Comparison of ENCODE assay signal across 1 cellular context in genomic region chr17:19354123-19354522, GRCh38.
TF ChIP-seq lines count a peak whose summit lies in the region.

No MANE protein-coding gene starts in this region.

TF ChIP-seq in HepG2, 621 proteins besides CTCF, POLR2A, EP300 and RAD21:
- TF ChIP-seq, protein P1, sequence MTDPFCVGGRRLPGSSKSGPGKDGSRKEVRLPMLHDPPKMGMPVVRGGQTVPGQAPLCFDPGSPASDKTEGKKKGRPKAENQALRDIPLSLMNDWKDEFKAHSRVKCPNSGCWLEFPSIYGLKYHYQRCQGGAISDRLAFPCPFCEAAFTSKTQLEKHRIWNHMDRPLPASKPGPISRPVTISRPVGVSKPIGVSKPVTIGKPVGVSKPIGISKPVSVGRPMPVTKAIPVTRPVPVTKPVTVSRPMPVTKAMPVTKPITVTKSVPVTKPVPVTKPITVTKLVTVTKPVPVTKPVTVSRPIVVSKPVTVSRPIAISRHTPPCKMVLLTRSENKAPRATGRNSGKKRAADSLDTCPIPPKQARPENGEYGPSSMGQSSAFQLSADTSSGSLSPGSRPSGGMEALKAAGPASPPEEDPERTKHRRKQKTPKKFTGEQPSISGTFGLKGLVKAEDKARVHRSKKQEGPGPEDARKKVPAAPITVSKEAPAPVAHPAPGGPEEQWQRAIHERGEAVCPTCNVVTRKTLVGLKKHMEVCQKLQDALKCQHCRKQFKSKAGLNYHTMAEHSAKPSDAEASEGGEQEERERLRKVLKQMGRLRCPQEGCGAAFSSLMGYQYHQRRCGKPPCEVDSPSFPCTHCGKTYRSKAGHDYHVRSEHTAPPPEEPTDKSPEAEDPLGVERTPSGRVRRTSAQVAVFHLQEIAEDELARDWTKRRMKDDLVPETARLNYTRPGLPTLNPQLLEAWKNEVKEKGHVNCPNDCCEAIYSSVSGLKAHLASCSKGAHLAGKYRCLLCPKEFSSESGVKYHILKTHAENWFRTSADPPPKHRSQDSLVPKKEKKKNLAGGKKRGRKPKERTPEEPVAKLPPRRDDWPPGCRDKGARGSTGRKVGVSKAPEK (CRISPR knock-in tag; IDR thresholded peaks at IDR 0.05; ENCODE audit: borderline replicate concordance), result no peak
- no peak for TF ChIP-seq ZSCAN25 (CRISPR knock-in tag; IDR thresholded peaks at IDR 0.05)
- TF ChIP-seq THAP7 (CRISPR knock-in tag; IDR thresholded peaks at IDR 0.05), result no peak
- no peak for TF ChIP-seq HOXA5 (CRISPR knock-in tag; IDR thresholded peaks at IDR 0.05)
- TF ChIP-seq, protein P2, sequence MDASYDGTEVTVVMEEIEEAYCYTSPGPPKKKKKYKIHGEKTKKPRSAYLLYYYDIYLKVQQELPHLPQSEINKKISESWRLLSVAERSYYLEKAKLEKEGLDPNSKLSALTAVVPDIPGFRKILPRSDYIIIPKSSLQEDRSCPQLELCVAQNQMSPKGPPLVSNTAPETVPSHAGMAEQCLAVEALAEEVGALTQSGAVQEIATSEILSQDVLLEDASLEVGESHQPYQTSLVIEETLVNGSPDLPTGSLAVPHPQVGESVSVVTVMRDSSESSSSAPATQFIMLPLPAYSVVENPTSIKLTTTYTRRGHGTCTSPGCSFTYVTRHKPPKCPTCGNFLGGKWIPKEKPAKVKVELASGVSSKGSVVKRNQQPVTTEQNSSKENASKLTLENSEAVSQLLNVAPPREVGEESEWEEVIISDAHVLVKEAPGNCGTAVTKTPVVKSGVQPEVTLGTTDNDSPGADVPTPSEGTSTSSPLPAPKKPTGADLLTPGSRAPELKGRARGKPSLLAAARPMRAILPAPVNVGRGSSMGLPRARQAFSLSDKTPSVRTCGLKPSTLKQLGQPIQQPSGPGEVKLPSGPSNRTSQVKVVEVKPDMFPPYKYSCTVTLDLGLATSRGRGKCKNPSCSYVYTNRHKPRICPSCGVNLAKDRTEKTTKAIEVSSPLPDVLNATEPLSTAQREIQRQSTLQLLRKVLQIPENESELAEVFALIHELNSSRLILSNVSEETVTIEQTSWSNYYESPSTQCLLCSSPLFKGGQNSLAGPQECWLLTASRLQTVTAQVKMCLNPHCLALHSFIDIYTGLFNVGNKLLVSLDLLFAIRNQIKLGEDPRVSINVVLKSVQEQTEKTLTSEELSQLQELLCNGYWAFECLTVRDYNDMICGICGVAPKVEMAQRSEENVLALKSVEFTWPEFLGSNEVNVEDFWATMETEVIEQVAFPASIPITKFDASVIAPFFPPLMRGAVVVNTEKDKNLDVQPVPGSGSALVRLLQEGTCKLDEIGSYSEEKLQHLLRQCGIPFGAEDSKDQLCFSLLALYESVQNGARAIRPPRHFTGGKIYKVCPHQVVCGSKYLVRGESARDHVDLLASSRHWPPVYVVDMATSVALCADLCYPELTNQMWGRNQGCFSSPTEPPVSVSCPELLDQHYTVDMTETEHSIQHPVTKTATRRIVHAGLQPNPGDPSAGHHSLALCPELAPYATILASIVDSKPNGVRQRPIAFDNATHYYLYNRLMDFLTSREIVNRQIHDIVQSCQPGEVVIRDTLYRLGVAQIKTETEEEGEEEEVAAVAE (CRISPR knock-in tag; IDR thresholded peaks at IDR 0.05; ENCODE audit: borderline replicate concordance), result no peak
- TF ChIP-seq HMGXB4 (CRISPR knock-in tag; IDR thresholded peaks at IDR 0.05; ENCODE audit: borderline replicate concordance in 1 of 2, low read depth in 1 of 2), result no peak
- TF ChIP-seq SNAI1 (CRISPR knock-in tag; IDR thresholded peaks at IDR 0.05; ENCODE audit: borderline replicate concordance), result no peak
- TF ChIP-seq RFX3 (CRISPR knock-in tag; IDR thresholded peaks at IDR 0.05), result no peak
- no peak for TF ChIP-seq ZNF556 (CRISPR knock-in tag; IDR thresholded peaks at IDR 0.05; ENCODE audit: borderline replicate concordance)
- TF ChIP-seq SMARCC2 (IDR thresholded peaks at IDR 0.05), result no peak
- TF ChIP-seq RORA (CRISPR knock-in tag; IDR thresholded peaks at IDR 0.05), result no peak
- TF ChIP-seq SCMH1 (CRISPR knock-in tag; IDR thresholded peaks at IDR 0.05; ENCODE audit: borderline replicate concordance), result no peak
- TF ChIP-seq PHF5A (CRISPR knock-in tag; IDR thresholded peaks at IDR 0.05; ENCODE audit: low read depth, unreplicated experiment), result no peak
- TF ChIP-seq ZNF607 (CRISPR knock-in tag; IDR thresholded peaks at IDR 0.05; ENCODE audit: borderline replicate concordance), result no peak
